Comparison of ENCODE assay signal across 21 cellular contexts in the genomic region with DNA sequence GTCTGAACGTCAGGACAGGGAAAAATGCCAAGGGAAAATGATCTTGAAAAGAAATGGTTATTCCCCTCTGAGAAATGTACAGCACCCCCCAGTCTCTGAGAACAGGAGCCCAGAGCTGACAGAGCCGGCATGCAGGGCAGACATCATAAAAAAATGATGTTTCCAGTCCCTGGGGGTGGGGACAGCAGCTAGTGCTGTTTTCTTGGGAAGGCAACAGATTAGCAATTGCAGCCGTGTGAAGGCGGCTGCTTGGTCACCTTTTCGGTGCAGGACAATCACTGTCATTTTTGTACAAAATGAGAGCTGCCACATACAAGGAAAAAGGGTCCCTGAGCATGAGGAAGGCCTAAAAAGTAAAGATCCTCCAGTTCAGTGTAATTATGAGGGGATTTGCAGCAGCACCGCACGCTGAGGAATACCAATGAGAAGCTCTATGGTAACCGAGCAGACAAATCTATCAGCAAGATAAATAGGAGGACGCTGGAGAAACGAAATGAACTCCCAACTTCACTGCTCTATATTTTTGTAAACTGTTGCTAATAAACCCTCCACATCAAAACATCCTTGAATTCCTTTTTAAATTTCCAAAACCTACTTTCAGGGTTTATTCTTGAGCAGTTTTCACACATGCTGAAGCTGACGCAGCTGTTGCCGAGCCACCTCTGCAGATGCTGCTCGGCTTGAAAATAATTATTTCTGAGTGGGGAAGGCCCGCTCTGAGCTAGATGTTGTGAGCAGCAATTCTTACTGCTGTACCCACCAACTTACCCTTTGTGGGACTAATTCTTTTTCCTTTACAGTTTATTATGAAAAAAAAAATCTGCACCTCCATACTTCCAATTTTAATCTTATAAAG.
DNase-seq lines count a peak whose midpoint lies in the region; ATAC-seq and TF ChIP-seq lines count a peak whose summit lies in the region.
"Had no signal": no experiment of that assay in that cellular context is flagged by ENCODE, and none has a peak within 500 bp of the region (broad histone marks: within the 10 kb centered on the region; RNA-seq: fewer than 3 reads in every experiment).

No MANE protein-coding gene starts in this region.

- no peak overlapping the region for H3K23ac ChIP-seq in H9 (ENCODE audit: insufficient read length, low read depth, low read length)

- TF ChIP-seq RAD21 in neural cell (conservative IDR thresholded peaks at IDR 0.05): peak; percentile 11

- H3K4me3 ChIP-seq in WERI-Rb-1 (ENCODE audit: low read depth, low read length) (peak overlapping the region; percentile 27), fibroblast of villous mesenchyme (ENCODE audit: low read depth, low read length) (peak overlapping the region; percentile 2), neural cell (ENCODE audit: low read length) (peak overlapping the region; percentile 61), left lung (no peak overlapping the region)
- H3K4me3 ChIP-seq: breast epithelium, pancreas, spleen had no signal

- H4K20me1 ChIP-seq in H9 (ENCODE audit: control insufficient read depth, insufficient read depth, insufficient read length) (no peaks in the 10 kb centered on the region), neural cell (ENCODE audit: insufficient read depth) (no peaks in the 10 kb centered on the region)

- H2AK5ac ChIP-seq in H9 (ENCODE audit: insufficient read length, low read length): no peak overlapping the region

- no peak overlapping the region for H2BK5ac ChIP-seq in H9 (ENCODE audit: insufficient read length, low read length)

- no peaks in the 10 kb centered on the region for H3K9me2 ChIP-seq in neural cell (ENCODE audit: insufficient read depth, low read length)

- no peak overlapping the region for H2BK20ac ChIP-seq in H9 (ENCODE audit: low read depth, low read length, poor library complexity, severe bottlenecking)

- H3K36me3 Mint-ChIP-seq in H9 (ENCODE audit: insufficient read depth in 1 of 3, low read depth in 3 of 3): peaks cover 0 to 4% (median 2%) of the 10 kb centered on the region in 3 experiments; a peak in 2 of 7 replicates
- H3K36me3 Mint-ChIP-seq: CD8-positive, alpha-beta T cell had no signal

- no peaks in the 10 kb centered on the region for H3K79me1 ChIP-seq in H9 (ENCODE audit: insufficient read depth, low read depth, low read length, poor library complexity, severe bottlenecking)

- H3K27ac ChIP-seq in H9 (ENCODE audit: insufficient read length, low read depth, low read length) (no peak overlapping the region), WERI-Rb-1 (no peak overlapping the region), neural cell (ENCODE audit: low read length) (peak overlapping the region; percentile 76), left lung (peak overlapping the region in 1 of 2 donors; percentile 42)
- H3K27ac ChIP-seq: breast epithelium, pancreas, spleen had no signal

- H4K8ac ChIP-seq in H9 (replicated peaks; ENCODE audit: insufficient read length, low read depth, low read length): no peak overlapping the region

- TF ChIP-seq CTCF in H9 (conservative IDR thresholded peaks at IDR 0.05): no peak
- no peak for TF ChIP-seq CTCF in WERI-Rb-1 (IDR thresholded peaks at IDR 0.05; ENCODE audit: low read depth, low read length)
- no peak for TF ChIP-seq CTCF in fibroblast of villous mesenchyme (IDR thresholded peaks at IDR 0.05; ENCODE audit: insufficient read depth, low read depth, low read length)
- TF ChIP-seq CTCF in neural cell (IDR thresholded peaks at IDR 0.05; ENCODE audit: poor library complexity, severe bottlenecking): no peak
- TF ChIP-seq CTCF in left lung (IDR thresholded peaks at IDR 0.05): no peak

- no CpG with 5 or more reads among the region's 14 CpGs for WGBS in H9 (ENCODE audit: extremely low coverage, insufficient read length, low lambda C conversion rate)

- H3K9me3 ChIP-seq in H9 (ENCODE audit: control insufficient read depth, low read depth, low read length) (no peaks in the 10 kb centered on the region), WERI-Rb-1 (ENCODE audit: severe bottlenecking) (no peaks in the 10 kb centered on the region), neural cell (ENCODE audit: low read length) (no peaks in the 10 kb centered on the region), left lung (no peaks in the 10 kb centered on the region)
- H3K9me3 ChIP-seq: breast epithelium, pancreas, spleen had no signal

- no peak overlapping the region for H4K91ac ChIP-seq in H9 (ENCODE audit: insufficient read length, low read depth, low read length)

- no peak overlapping the region for H3K4me3 Mint-ChIP-seq in H9
- H3K4me3 Mint-ChIP-seq: activated naive CD4-positive, alpha-beta T cell treated with anti-CD3 and anti-CD28 coated beads for 36 hours; CD8-positive, alpha-beta T cell had no signal

- H2AFZ ChIP-seq in H9 (ENCODE audit: low read length) (no peak overlapping the region), neural cell (ENCODE audit: low read depth, low read length) (peak overlapping the region; percentile 1)

- no peak overlapping the region for H2BK12ac ChIP-seq in H9 (ENCODE audit: insufficient read length, low read depth, low read length)

- no peak overlapping the region for H2BK15ac ChIP-seq in H9 (ENCODE audit: low read depth, low read length)

- H3K4me2 ChIP-seq in H9 (ENCODE audit: insufficient read depth, insufficient read length, low read length) (no peak overlapping the region), neural cell (ENCODE audit: low read length) (peak overlapping the region; percentile 79)

- peaks cover 15 to 23% of the 10 kb centered on the region in 2 experiments for H3K4me1 Mint-ChIP-seq in H9

- H3K27ac Mint-ChIP-seq in H9: peak overlapping the region in 2 of 3 experiments; percentile 15 to 23; a peak in 2 of 7 replicates
- H3K27ac Mint-ChIP-seq: activated naive CD4-positive, alpha-beta T cell treated with anti-CD3 and anti-CD28 coated beads for 36 hours; CD8-positive, alpha-beta T cell had no signal

- no peaks in the 10 kb centered on the region; the same call in 1 of the 2 replicates for H3K4me1 ChIP-seq in H9 (ENCODE audit: insufficient read depth, low read length)
- no peaks in the 10 kb centered on the region for H3K4me1 ChIP-seq in left lung
- H3K4me1 ChIP-seq: breast epithelium, pancreas, spleen had no signal

- no peak overlapping the region for H3K4ac ChIP-seq in H9 (ENCODE audit: low read depth, low read length)

- H3K79me2 ChIP-seq in H9 (ENCODE audit: insufficient read depth, low read length) (no peaks in the 10 kb centered on the region), neural cell (replicated peaks; ENCODE audit: insufficient read depth, low read length) (no peaks in the 10 kb centered on the region)

- H3K23me2 ChIP-seq in H9 (ENCODE audit: insufficient read length, low read depth, low read length, poor library complexity, severe bottlenecking): no peaks in the 10 kb centered on the region

- no peak overlapping the region for H4K5ac ChIP-seq in H9 (ENCODE audit: insufficient read length, low read depth, low read length)

- H3K36me3 ChIP-seq in WERI-Rb-1: no peaks in the 10 kb centered on the region
- H3K36me3 ChIP-seq in neural cell (ENCODE audit: insufficient read depth, low read length): no peaks in the 10 kb centered on the region
- no peaks in the 10 kb centered on the region for H3K36me3 ChIP-seq in left lung
- H3K36me3 ChIP-seq: breast epithelium, pancreas, spleen had no signal

- DNase-seq in H9 (no peak), WERI-Rb-1 (no peak), fibroblast of villous mesenchyme (ENCODE audit: low read depth) (no peak), left lung (no peak)
- DNase-seq: ACHN; activated CD4-positive, alpha-beta T cell treated with anti-CD3 and anti-CD28 coated beads for 1 hour; activated naive CD4-positive, alpha-beta T cell treated with anti-CD3 and anti-CD28 coated beads for 36 hours; CD8-positive, alpha-beta T cell; GOT3; mesenchymal stem cell; NCI-H187; NCI-H774; pancreas; RPMI8226; spleen; stimulated activated naive CD4-positive, alpha-beta T cell had no signal

- no peak for TF ChIP-seq EP300 in neural cell (conservative IDR thresholded peaks at IDR 0.05; ENCODE audit: poor library complexity, severe bottlenecking)

- H3K14ac ChIP-seq in H9 (ENCODE audit: insufficient read depth, low read length): no peak overlapping the region

- H3K27me3 ChIP-seq in H9 (ENCODE audit: insufficient read depth, low read length): no peaks in the 10 kb centered on the region
- no peaks in the 10 kb centered on the region for H3K27me3 ChIP-seq in WERI-Rb-1 (ENCODE audit: insufficient read depth, low read depth, severe bottlenecking)
- H3K27me3 ChIP-seq in neural cell (ENCODE audit: insufficient read depth, low read depth, low read length): no peaks in the 10 kb centered on the region
- H3K27me3 ChIP-seq in left lung: no peaks in the 10 kb centered on the region
- H3K27me3 ChIP-seq: breast epithelium, pancreas, spleen had no signal

- H3K27me3 Mint-ChIP-seq in H9 (ENCODE audit: low read depth): no peaks in the 10 kb centered on the region

- H3K9me3 Mint-ChIP-seq in H9: peaks cover 0 to 4% of the 10 kb centered on the region in 2 experiments; a peak in 1 of 5 replicates
- H3K9me3 Mint-ChIP-seq: activated naive CD4-positive, alpha-beta T cell treated with anti-CD3 and anti-CD28 coated beads for 36 hours; CD8-positive, alpha-beta T cell had no signal

- no peak overlapping the region for H3K56ac ChIP-seq in H9 (ENCODE audit: insufficient read length, low read depth, low read length)

- H3K9ac ChIP-seq in H9 (ENCODE audit: extremely low read depth, insufficient read length, low read length) (no peak overlapping the region), neural cell (ENCODE audit: low read length) (peak overlapping the region; percentile 53)

- no peak overlapping the region for H2BK120ac ChIP-seq in H9 (ENCODE audit: low read depth, low read length, poor library complexity, severe bottlenecking)

- no peak overlapping the region for H3K18ac ChIP-seq in H9 (ENCODE audit: insufficient read length, low read depth, low read length)

- peaks cover 6% of the 10 kb centered on the region for H3F3A ChIP-seq in neural cell (ENCODE audit: insufficient read depth, low read length, poor library complexity, severe bottlenecking)

- H3T11ph ChIP-seq in H9 (ENCODE audit: low read length): no peak overlapping the region

- ATAC-seq in HG03442 (IDR thresholded peaks at IDR 0.05; ENCODE audit: unreplicated experiment) (no peak), left lung (no peak), GM18867 (IDR thresholded peaks at IDR 0.05; ENCODE audit: unreplicated experiment) (no peak), GM18498 (IDR thresholded peaks at IDR 0.05; ENCODE audit: unreplicated experiment) (no peak)
- ATAC-seq: CD8-positive, alpha-beta T cell; pancreas had no signal

- intact Hi-C loops in left lung (cut with DNase I): no loop called here

TF ChIP-seq in neural cell, 6 proteins besides CTCF, POLR2A, EP300 and RAD21 (continues in another document):
- peak; percentile 38 for TF ChIP-seq MXI1 (conservative IDR thresholded peaks at IDR 0.05; ENCODE audit: poor library complexity, severe bottlenecking)
- no peak for TF ChIP-seq TAF1 (IDR thresholded peaks at IDR 0.05; ENCODE audit: low read depth)

Comparison
In these comparisons a context has a peak if more than half of its experiments do, and no peak if none do; other contexts are left out.
1. H3K4me3 ChIP-seq: peak in WERI-Rb-1 (single experiment), fibroblast of villous mesenchyme (single experiment) and neural cell (single experiment); none in left lung (0 of 2).